ENCODE assay signal across 12 cellular contexts in the genomic region with DNA sequence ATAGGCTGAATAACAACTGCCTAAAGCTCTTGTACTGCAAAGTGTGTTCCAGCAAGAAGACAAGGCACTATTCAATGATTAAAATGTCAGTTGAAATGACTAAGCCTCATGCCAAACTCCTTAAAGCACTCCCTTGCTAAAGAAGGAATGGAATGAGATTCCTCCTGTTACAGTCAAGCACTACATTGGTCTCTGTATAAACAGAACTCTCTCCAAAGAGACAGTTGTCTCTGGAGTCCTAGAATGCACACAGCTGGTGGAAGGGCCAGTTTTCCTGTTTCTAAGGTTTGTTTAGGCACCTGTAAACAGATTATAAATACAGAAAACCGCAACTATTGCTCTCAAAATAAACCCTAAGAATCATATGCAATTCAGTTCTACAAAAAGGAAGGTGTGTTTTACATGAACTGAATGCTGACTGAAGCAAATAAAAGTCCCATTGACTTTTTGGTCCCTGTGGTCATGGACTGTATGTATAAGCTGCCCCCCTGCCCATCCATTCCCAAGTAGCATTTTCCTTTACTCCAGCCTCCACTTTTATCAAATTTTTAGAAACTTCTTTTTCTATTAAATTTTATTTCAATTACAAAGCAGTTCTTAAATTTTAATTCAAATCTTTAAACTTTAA. TPM values are rescaled to one million over a fixed set of nuclear protein-coding genes. Genes with fewer than 3 reads are reported as not detected.
A peak's percentile ranks its signal among the peaks of the same experiment; 100 is the strongest.
DNase-seq lines count a peak whose midpoint lies in the region; ATAC-seq, FAIRE-seq and TF ChIP-seq lines count a peak whose summit lies in the region.
"Had no signal": no experiment of that assay in that cellular context is flagged by ENCODE, and none has a peak within 500 bp of the region (broad histone marks: within the 10 kb centered on the region; RNA-seq: fewer than 3 reads in every experiment).

No MANE protein-coding gene starts in this region.

- no peak for DNase-seq in HCT116 (ENCODE audit: low read depth, low spot score)
- no peak for DNase-seq in body of pancreas
- no peak for DNase-seq in tibial nerve (ENCODE audit: low spot score in 2 of 2)
- no peak for DNase-seq in NK-92 treated with Interleukin-12 subunit alpha and Interleukin-12 subunit beta, amount 100 ng/mL, for 24 hours (lab: John Stamatoyannopoulos, UW)
- DNase-seq: activated naive CD4-positive, alpha-beta T cell treated with anti-CD3 and anti-CD28 coated beads, Interleukin-2, amount 10 ng/mL, durations not matched to agents 7 days and 5 days; immature natural killer cell; NCI-H1105; T-helper 17 cell had no signal

- no peaks in the 10 kb centered on the region for H3K9me2 ChIP-seq in HCT116 (ENCODE audit: insufficient read depth)

- peaks cover 30 to 40% of the 10 kb centered on the region in 2 experiments for H3K4me1 ChIP-seq in HCT116 (ENCODE audit: control insufficient read depth in 1 of 2, insufficient read depth in 2 of 2, low read length in 2 of 2)
- H3K4me1 ChIP-seq in body of pancreas = peaks cover 22% of the 10 kb centered on the region
- H3K4me1 ChIP-seq in tibial nerve = peaks cover 0 to 46% (median 12%) of the 10 kb centered on the region in 4 donors

- no peak for TF ChIP-seq POLR2A in HCT116 (IDR thresholded peaks at IDR 0.05; ENCODE audit: borderline replicate concordance, extremely low read depth, insufficient read depth, insufficient read length)
- TF ChIP-seq POLR2A in body of pancreas (IDR thresholded peaks at IDR 0.05) = no peak
- TF ChIP-seq POLR2A in tibial nerve (IDR thresholded peaks at IDR 0.05) = no peak

- H3K4me2 ChIP-seq in HCT116 (ENCODE audit: low read length) = no peak overlapping the region

- no peak overlapping the region for H2AFZ ChIP-seq in HCT116 (ENCODE audit: low read depth, low read length, poor library complexity, severe bottlenecking)

- H3K27me3 ChIP-seq in HCT116 (ENCODE audit: insufficient read depth, low read length) (no peaks in the 10 kb centered on the region), body of pancreas (no peaks in the 10 kb centered on the region), tibial nerve (no peaks in the 10 kb centered on the region)

- peak in 1 of 2 donors; percentile 63 for TF ChIP-seq EP300 in tibial nerve (IDR thresholded peaks at IDR 0.05)

- POLR2A ChIA-PET in HCT116 (lab: Charles Lee) = no interaction called here

- no peak for TF ChIP-seq RAD21 in HCT116 (IDR thresholded peaks at IDR 0.05; ENCODE audit: low read depth)

- peaks cover 100% of the 10 kb centered on the region for H3K79me2 ChIP-seq in HCT116 (ENCODE audit: insufficient read depth, low read length)

- intact Hi-C loops in HCT116 (cut with micrococcal nuclease) (no loop called here), body of pancreas (cut with DNase I) (no loop called here)

- no peak overlapping the region for H3K27ac ChIP-seq in HCT116 (ENCODE audit: low read depth, low read length)
- no peak overlapping the region for H3K27ac ChIP-seq in body of pancreas
- peak overlapping the region in 3 of 4 donors; percentile 21 to 79 (median 73) for H3K27ac ChIP-seq in tibial nerve

- peaks cover 87% of the 10 kb centered on the region for H4K20me1 ChIP-seq in HCT116 (ENCODE audit: insufficient read depth)

- WGBS in body of pancreas, 2 donors = 28 to 42% methylated on average over 1 of the region's 1 CpG
- WGBS in tibial nerve, 2 donors = 13% methylated on average over 1 of the region's 1 CpG

- H3K9ac ChIP-seq in HCT116 (ENCODE audit: low read length) = no peak overlapping the region

- CTCF ChIA-PET in HCT116 (lab: Charles Lee) = no interaction called here

- H3K9me3 ChIP-seq in HCT116 (ENCODE audit: control insufficient read depth in 1 of 2, insufficient read depth in 1 of 2, low read depth in 1 of 2, low read length in 2 of 2) (no peaks in the 10 kb centered on the region), body of pancreas (no peaks in the 10 kb centered on the region), tibial nerve (no peaks in the 10 kb centered on the region)

- no TSS peak for BruUV-seq in HCT116 (replicated peaks; lab: Mats Ljungman, UMichigan)

- FAIRE-seq in islet of Langerhans (lab: Jason Lieb, UNC) = peak; percentile 45

- ATAC-seq in HCT116 (peak; percentile 48; the same call in 1 of the 2 replicates), body of pancreas (peak; percentile 48), GM18907 (IDR thresholded peaks at IDR 0.05; ENCODE audit: unreplicated experiment) (no peak), HG02763 (IDR thresholded peaks at IDR 0.05; ENCODE audit: unreplicated experiment) (no peak), HG03039 (IDR thresholded peaks at IDR 0.05; ENCODE audit: unreplicated experiment) (no peak)
- ATAC-seq: T-helper 17 cell had no signal

- RAD21 ChIA-PET in HCT116 (lab: Charles Lee; ENCODE audit: low non-redundant PET in 1 of 2, low total read pairs in 2 of 2, uncharacterized antibody in 2 of 2, unreplicated experiment in 2 of 2) = no interaction called here

- H3K4me3 ChIP-seq in HCT116 (replicated peaks in 1 of 2; ENCODE audit: low read depth in 1 of 2, low read length in 2 of 2) (no peak overlapping the region), body of pancreas (no peak overlapping the region), tibial nerve (no peak overlapping the region)

- H3K36me3 ChIP-seq in HCT116 (ENCODE audit: control insufficient read depth in 1 of 2, insufficient read depth in 2 of 2, low read length in 2 of 2) = peaks cover 19 to 32% of the 10 kb centered on the region in 2 experiments
- no peaks in the 10 kb centered on the region for H3K36me3 ChIP-seq in body of pancreas (replicated peaks in 1 of 2; ENCODE audit: insufficient read depth in 1 of 2, low read depth in 2 of 2)
- H3K36me3 ChIP-seq in tibial nerve = no peaks in the 10 kb centered on the region

- TF ChIP-seq CTCF in HCT116 (IDR thresholded peaks at IDR 0.05 in 2 of 3, conservative IDR thresholded peaks at IDR 0.05 in 1 of 3; ENCODE audit: borderline replicate concordance in 1 of 3, insufficient read depth in 1 of 3, low read depth in 2 of 3, low read length in 2 of 3) (no peak), body of pancreas (IDR thresholded peaks at IDR 0.05) (no peak), tibial nerve (IDR thresholded peaks at IDR 0.05) (no peak)

TF ChIP-seq in HCT116, 20 proteins besides CTCF, POLR2A, EP300 and RAD21:
- TF ChIP-seq SRF (IDR thresholded peaks at IDR 0.05; ENCODE audit: low read depth) (no peak), SP1 (IDR thresholded peaks at IDR 0.05; ENCODE audit: low read depth) (no peak), ELF1 (IDR thresholded peaks at IDR 0.05; ENCODE audit: borderline replicate concordance, low read depth) (no peak), EZH2phosphoT487 (IDR thresholded peaks at IDR 0.05; ENCODE audit: borderline replicate concordance) (no peak), JUND (IDR thresholded peaks at IDR 0.05) (no peak), CEBPB (IDR thresholded peaks at IDR 0.05; ENCODE audit: low read depth) (no peak; the same call in 1 of the 2 replicates), TCF7L2 (IDR thresholded peaks at IDR 0.05; ENCODE audit: borderline replicate concordance, extremely low read depth, insufficient read depth, insufficient read length) (no peak)
- TF ChIP-seq, protein P1, sequence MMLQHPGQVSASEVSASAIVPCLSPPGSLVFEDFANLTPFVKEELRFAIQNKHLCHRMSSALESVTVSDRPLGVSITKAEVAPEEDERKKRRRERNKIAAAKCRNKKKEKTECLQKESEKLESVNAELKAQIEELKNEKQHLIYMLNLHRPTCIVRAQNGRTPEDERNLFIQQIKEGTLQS (IDR thresholded peaks at IDR 0.05) = no peak
- TF ChIP-seq, protein P2, sequence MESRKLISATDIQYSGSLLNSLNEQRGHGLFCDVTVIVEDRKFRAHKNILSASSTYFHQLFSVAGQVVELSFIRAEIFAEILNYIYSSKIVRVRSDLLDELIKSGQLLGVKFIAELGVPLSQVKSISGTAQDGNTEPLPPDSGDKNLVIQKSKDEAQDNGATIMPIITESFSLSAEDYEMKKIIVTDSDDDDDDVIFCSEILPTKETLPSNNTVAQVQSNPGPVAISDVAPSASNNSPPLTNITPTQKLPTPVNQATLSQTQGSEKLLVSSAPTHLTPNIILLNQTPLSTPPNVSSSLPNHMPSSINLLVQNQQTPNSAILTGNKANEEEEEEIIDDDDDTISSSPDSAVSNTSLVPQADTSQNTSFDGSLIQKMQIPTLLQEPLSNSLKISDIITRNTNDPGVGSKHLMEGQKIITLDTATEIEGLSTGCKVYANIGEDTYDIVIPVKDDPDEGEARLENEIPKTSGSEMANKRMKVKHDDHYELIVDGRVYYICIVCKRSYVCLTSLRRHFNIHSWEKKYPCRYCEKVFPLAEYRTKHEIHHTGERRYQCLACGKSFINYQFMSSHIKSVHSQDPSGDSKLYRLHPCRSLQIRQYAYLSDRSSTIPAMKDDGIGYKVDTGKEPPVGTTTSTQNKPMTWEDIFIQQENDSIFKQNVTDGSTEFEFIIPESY (IDR thresholded peaks at IDR 0.05; ENCODE audit: extremely low read depth, insufficient replicate concordance, low read length) = no peak

RNA-seq across cellular contexts. Expression of a gene that starts 47.0 kb away (rescaled TPM):
- total RNA-seq in HCT116 (2021; ENCODE audit: unreplicated experiment) (676 TPM), body of pancreas (10 to 100 TPM; 65.9 to 69.5 TPM), tibial nerve (100 to 1,000 TPM in 1 of 4 donors, 10 to 100 TPM in 3; 85.2 to 119 (median 91.6) TPM)
- polyA plus RNA-seq in HCT116 (2012) = 458 and 528 TPM in 2 replicates
- total RNA-seq: T-helper 17 cell had no signal
- polyA plus RNA-seq: immature natural killer cell had no signal

Comparison
In these comparisons a context has a peak if more than half of its experiments do, and no peak if none do; other contexts are left out.
1. ATAC-seq: peak in HCT116 (single experiment) and body of pancreas (single experiment); none in GM18907 (single experiment), HG02763 (single experiment) and HG03039 (single experiment).
2. H3K27ac ChIP-seq: peak in tibial nerve (3 of 4); none in HCT116 (single experiment) and body of pancreas (0 of 4).